ENCODE assay signal across 1 cellular context in the genomic region with DNA sequence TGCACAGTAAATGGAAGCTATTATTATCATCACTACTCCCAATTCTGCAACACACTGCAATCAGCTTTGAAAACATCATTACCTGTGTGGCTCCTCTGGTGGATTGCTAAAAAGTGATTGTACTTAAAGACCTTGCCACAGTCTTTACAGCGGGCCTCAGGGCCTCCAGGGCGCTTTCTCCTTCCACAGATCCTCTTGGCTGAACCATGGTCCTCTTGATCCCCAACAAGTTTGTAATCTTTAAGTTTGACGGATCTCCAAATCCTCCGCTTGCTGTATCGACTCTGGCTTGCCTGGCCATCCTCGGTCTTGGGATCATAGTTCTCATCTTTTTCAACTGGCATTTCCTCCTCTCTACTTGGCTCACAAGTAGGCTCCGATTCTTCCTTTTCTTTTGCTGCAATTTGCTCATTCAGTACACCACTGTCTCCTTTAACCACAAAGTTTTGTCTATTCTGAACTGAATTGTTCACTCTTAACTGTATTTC.
TF ChIP-seq lines count a peak whose summit lies in the region.

No MANE protein-coding gene starts in this region.

TF ChIP-seq in HepG2, 621 proteins besides CTCF, POLR2A, EP300 and RAD21:
- no peak for TF ChIP-seq GATAD2A (CRISPR knock-in tag; IDR thresholded peaks at IDR 0.05)
- TF ChIP-seq PCBP1 (IDR thresholded peaks at IDR 0.05; ENCODE audit: borderline replicate concordance, low read depth, low read length) = no peak
- no peak for TF ChIP-seq SETDB1 (CRISPR knock-in tag; IDR thresholded peaks at IDR 0.05; ENCODE audit: borderline replicate concordance)
- TF ChIP-seq MED8 (CRISPR knock-in tag; IDR thresholded peaks at IDR 0.05; ENCODE audit: insufficient replicate concordance) = no peak
- no peak for TF ChIP-seq ZNF180 (CRISPR knock-in tag; IDR thresholded peaks at IDR 0.05; ENCODE audit: borderline replicate concordance, low read depth)
- TF ChIP-seq ZNF761 (CRISPR knock-in tag; conservative IDR thresholded peaks at IDR 0.05) = no peak
- no peak for TF ChIP-seq FOXP1 (IDR thresholded peaks at IDR 0.05)
- TF ChIP-seq FOXP1 (CRISPR knock-in tag; IDR thresholded peaks at IDR 0.05) = no peak
- no peak for TF ChIP-seq ZNF510 (CRISPR knock-in tag; IDR thresholded peaks at IDR 0.05; ENCODE audit: low read depth)
- no peak for TF ChIP-seq HNF4A (CRISPR knock-in tag; IDR thresholded peaks at IDR 0.05)
TF ChIP-seq in HepG2: peak in this region for 0.
